ENCODE assay signal across 10 cellular contexts in the genomic region with DNA sequence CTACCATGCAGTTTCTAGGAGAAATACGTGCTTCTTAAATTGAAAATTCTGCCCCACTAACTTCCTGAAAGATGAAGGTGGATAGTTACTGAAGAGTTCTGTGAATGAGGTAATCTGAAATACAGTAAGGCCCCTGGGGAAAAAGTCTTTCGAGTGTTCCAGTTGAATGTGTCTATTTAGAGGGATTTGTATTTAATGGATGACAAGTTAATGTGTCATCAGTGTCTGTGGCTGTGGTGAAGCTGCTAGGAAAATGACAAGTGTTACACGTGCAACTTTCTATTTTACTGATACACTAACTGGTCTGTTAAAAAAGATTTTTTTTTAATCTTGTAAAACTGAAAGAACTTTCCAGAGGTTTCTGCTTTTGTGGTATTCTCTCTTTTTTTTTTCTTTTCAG.
DNase-seq lines count a peak whose midpoint lies in the region; ATAC-seq, FAIRE-seq and TF ChIP-seq lines count a peak whose summit lies in the region.
"Had no signal": no experiment of that assay in that cellular context is flagged by ENCODE, and none has a peak within 500 bp of the region (broad histone marks: within the 10 kb centered on the region; RNA-seq: fewer than 3 reads in every experiment).

No MANE protein-coding gene starts in this region.

- peak overlapping the region; percentile 13 for H3K27ac Mint-ChIP-seq in T-helper 2 cell treated with Interferon-gamma antibody and Interleukin-4, amounts not matched to agents 5 μg/mL and 100 μg/mL, for 36 hours

- no peaks in the 10 kb centered on the region for H3K9me3 Mint-ChIP-seq in T-helper 2 cell treated with Interferon-gamma antibody and Interleukin-4, amounts not matched to agents 5 μg/mL and 100 μg/mL, for 36 hours

- peak; percentile 76 for ATAC-seq in HG03135 (IDR thresholded peaks at IDR 0.05; ENCODE audit: unreplicated experiment)

- H3K27me3 Mint-ChIP-seq in T-helper 2 cell treated with Interferon-gamma antibody and Interleukin-4, amounts not matched to agents 5 μg/mL and 100 μg/mL, for 36 hours (ENCODE audit: low read depth) = no peaks in the 10 kb centered on the region

- H3K4me1 ChIP-seq in stomach = peaks cover 0 to 13% (median 3%) of the 10 kb centered on the region in 4 donors
- H3K4me1 ChIP-seq in Peyer's patch = no peaks in the 10 kb centered on the region
- H3K4me1 ChIP-seq: Caco-2 had no signal

- H3K36me3 ChIP-seq in stomach (no peaks in the 10 kb centered on the region), Peyer's patch (no peaks in the 10 kb centered on the region)

- H3K27me3 ChIP-seq in stomach (no peaks in the 10 kb centered on the region), Peyer's patch (no peaks in the 10 kb centered on the region)

- WGBS in stomach, 5 donors = 68 to 82% (median 71%) methylated on average over 3 of the region's 3 CpGs

- intact Hi-C loops in stomach (cut with DNase I; ENCODE audit: low total_unique reads) = no loop called here

- no peaks in the 10 kb centered on the region for H3K36me3 Mint-ChIP-seq in T-helper 2 cell treated with Interferon-gamma antibody and Interleukin-4, amounts not matched to agents 5 μg/mL and 100 μg/mL, for 36 hours (ENCODE audit: low read depth)

- no peak overlapping the region for H3K4me3 Mint-ChIP-seq in T-helper 2 cell treated with Interferon-gamma antibody and Interleukin-4, amounts not matched to agents 5 μg/mL and 100 μg/mL, for 36 hours

- no peak for TF ChIP-seq POLR2A in stomach (IDR thresholded peaks at IDR 0.05)
- TF ChIP-seq POLR2A in Peyer's patch (IDR thresholded peaks at IDR 0.05) = no peak

- TF ChIP-seq EP300 in stomach (IDR thresholded peaks at IDR 0.05) = no peak

- peaks cover 12% of the 10 kb centered on the region for H3K4me1 Mint-ChIP-seq in T-helper 2 cell treated with Interferon-gamma antibody and Interleukin-4, amounts not matched to agents 5 μg/mL and 100 μg/mL, for 36 hours (ENCODE audit: low read depth)

- FAIRE-seq in urothelium cell line (lab: Jason Lieb, UNC) = peak; percentile 17

- H3K9me3 ChIP-seq in stomach (no peaks in the 10 kb centered on the region), Peyer's patch (no peaks in the 10 kb centered on the region)
- H3K9me3 ChIP-seq: Caco-2 had no signal

- H3K27ac ChIP-seq in stomach (no peak overlapping the region), Peyer's patch (no peak overlapping the region)

- no peak for TF ChIP-seq CTCF in stomach (IDR thresholded peaks at IDR 0.05)
- no peak for TF ChIP-seq CTCF in Peyer's patch (IDR thresholded peaks at IDR 0.05)

- peak; percentile 4 for DNase-seq in stimulated activated CD4-positive, alpha-beta T cell treated with anti-CD3 and anti-CD28 coated beads, Interleukin-15, amount 100 ng/mL, for 24 hours
- DNase-seq in stimulated activated CD4-positive, alpha-beta T cell treated with anti-CD3 and anti-CD28 coated beads, Interleukin-2, amount 100 ng/mL, for 48 hours = no peak
- DNase-seq in T-helper 2 cell treated with Interferon-gamma antibody and Interleukin-4, amounts not matched to agents 5 μg/mL and 100 μg/mL, for 36 hours (ENCODE audit: low spot score) = peak; percentile 17
- DNase-seq in urothelium cell line (ENCODE audit: low spot score) (peak; percentile 46), stomach (no peak), GM03348 (ENCODE audit: low spot score) (no peak), Peyer's patch (no peak)
- DNase-seq: Caco-2, NCI-H446 treated with DMSO at 0.1 percent for 48 hours had no signal

- no peak overlapping the region for H3K4me3 ChIP-seq in stomach
- H3K4me3 ChIP-seq in Peyer's patch = no peak overlapping the region

Comparison
In these comparisons a context has a peak if more than half of its experiments do, and no peak if none do; other contexts are left out.
1. DNase-seq: peak in stimulated activated CD4-positive, alpha-beta T cell treated with anti-CD3 and anti-CD28 coated beads, Interleukin-15, amount 100 ng/mL, for 24 hours (single experiment), T-helper 2 cell treated with Interferon-gamma antibody and Interleukin-4, amounts not matched to agents 5 μg/mL and 100 μg/mL, for 36 hours (single experiment) and urothelium cell line (single experiment); none in stimulated activated CD4-positive, alpha-beta T cell treated with anti-CD3 and anti-CD28 coated beads, Interleukin-2, amount 100 ng/mL, for 48 hours (0 of 2), stomach (single experiment), GM03348 (single experiment) and Peyer's patch (0 of 3).